Comparison of ENCODE assay signal across 10 cellular contexts in the genomic region with DNA sequence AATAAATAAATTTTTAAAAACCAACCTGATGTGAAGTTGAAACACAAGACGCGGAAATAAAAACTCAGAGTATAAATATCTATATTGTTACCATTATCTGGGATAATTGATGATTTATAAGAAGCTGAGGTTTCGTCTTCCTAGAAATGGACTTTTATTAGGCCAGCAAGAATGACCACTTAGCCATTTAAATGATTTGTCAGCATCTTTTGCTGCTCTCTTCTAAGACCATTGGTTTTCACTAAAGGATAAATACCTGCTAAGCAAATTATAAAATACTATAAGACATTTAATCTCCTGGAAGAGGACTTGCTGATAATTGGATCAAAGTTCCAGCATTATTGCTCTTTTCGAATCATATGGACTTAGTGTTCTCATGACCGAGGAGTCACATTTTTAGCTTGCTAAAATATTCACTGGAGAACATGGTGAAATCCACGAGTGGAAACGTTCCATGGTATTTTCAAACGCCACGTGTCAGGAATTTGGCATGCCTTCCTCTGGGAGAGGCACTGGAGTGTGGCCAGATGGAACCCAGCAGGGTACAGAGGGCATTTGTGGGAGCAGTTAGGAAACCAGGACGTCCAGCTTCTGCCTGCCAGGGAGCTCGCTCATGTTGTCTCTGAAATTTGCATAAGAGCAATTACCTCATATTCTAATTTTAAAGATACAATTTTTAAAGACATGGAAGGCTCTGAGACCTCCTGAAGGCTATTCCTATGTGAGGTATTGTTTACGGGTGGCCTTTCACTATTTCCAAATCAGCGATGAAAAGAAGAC. TPM values are rescaled to one million over a fixed set of nuclear protein-coding genes. Genes with fewer than 3 reads are reported as not detected.
DNase-seq lines count a peak whose midpoint lies in the region; ATAC-seq and TF ChIP-seq lines count a peak whose summit lies in the region.
"Had no signal": no experiment of that assay in that cellular context is flagged by ENCODE, and none has a peak within 500 bp of the region (broad histone marks: within the 10 kb centered on the region; RNA-seq: fewer than 3 reads in every experiment).

No MANE protein-coding gene starts in this region.

- intact Hi-C loops in activated naive CD4-positive, alpha-beta T cell treated with anti-CD3 and anti-CD28 coated beads for 36 hours (cut with micrococcal nuclease), result no loop called here

- H3K4me1 ChIP-seq in mesenchymal stem cell (ENCODE audit: control insufficient read depth, insufficient read depth, low read depth, low read length), result peaks cover 7% of the 10 kb centered on the region
- H3K4me1 ChIP-seq: BE2C had no signal

- H3K9ac ChIP-seq in mesenchymal stem cell (ENCODE audit: low read length), result peak overlapping the region; percentile 43

- no peak overlapping the region for H2AK5ac ChIP-seq in mesenchymal stem cell (ENCODE audit: low read length, severe bottlenecking)

- peaks cover 28% of the 10 kb centered on the region for H3K36me3 Mint-ChIP-seq in activated naive CD4-positive, alpha-beta T cell treated with anti-CD3 and anti-CD28 coated beads for 36 hours (ENCODE audit: low read depth)
- no peaks in the 10 kb centered on the region for H3K36me3 Mint-ChIP-seq in chondrocyte (ENCODE audit: low read depth)

- H3K4ac ChIP-seq in mesenchymal stem cell (ENCODE audit: low read depth in 1 of 2, low read length in 2 of 2), result no peak overlapping the region

- H2AFZ ChIP-seq in mesenchymal stem cell (ENCODE audit: low read depth, low read length), result no peak overlapping the region

- H2BK15ac ChIP-seq in mesenchymal stem cell (ENCODE audit: low read depth, poor library complexity, severe bottlenecking), result no peak overlapping the region

- no peak overlapping the region for H4K91ac ChIP-seq in mesenchymal stem cell (ENCODE audit: low read length)

- H3K9me3 Mint-ChIP-seq in activated naive CD4-positive, alpha-beta T cell treated with anti-CD3 and anti-CD28 coated beads for 36 hours, result no peaks in the 10 kb centered on the region
- H3K9me3 Mint-ChIP-seq in chondrocyte (ENCODE audit: low read depth), result no peaks in the 10 kb centered on the region

- H3K14ac ChIP-seq in mesenchymal stem cell (ENCODE audit: low read length in 2 of 2), result no peak overlapping the region

- peaks cover 0 to 6% of the 10 kb centered on the region in 2 experiments for H3K36me3 ChIP-seq in mesenchymal stem cell (ENCODE audit: control insufficient read depth in 1 of 2, insufficient read depth in 2 of 2, low read depth in 1 of 2, low read length in 2 of 2)
- H3K36me3 ChIP-seq: BE2C had no signal

- H3K27ac Mint-ChIP-seq in activated naive CD4-positive, alpha-beta T cell treated with anti-CD3 and anti-CD28 coated beads for 36 hours, result peak overlapping the region; percentile 89
- peak overlapping the region; percentile 88 for H3K27ac Mint-ChIP-seq in chondrocyte (ENCODE audit: unreplicated experiment)

- H3K27me3 Mint-ChIP-seq in activated naive CD4-positive, alpha-beta T cell treated with anti-CD3 and anti-CD28 coated beads for 36 hours (ENCODE audit: low read depth), result no peaks in the 10 kb centered on the region
- H3K27me3 Mint-ChIP-seq in chondrocyte (ENCODE audit: low read depth), result no peaks in the 10 kb centered on the region

- TF ChIP-seq CTCF in chondrocyte (IDR thresholded peaks at IDR 0.05), result no peak

- H2BK5ac ChIP-seq in mesenchymal stem cell (ENCODE audit: low read depth, low read length, poor library complexity, severe bottlenecking), result no peak overlapping the region

- peak overlapping the region; percentile 91 for H3K27ac ChIP-seq in mesenchymal stem cell (ENCODE audit: low read length, poor library complexity, severe bottlenecking)
- H3K27ac ChIP-seq: HL-60 had no signal

- no peak for ATAC-seq in GM21515 (IDR thresholded peaks at IDR 0.05; ENCODE audit: unreplicated experiment)

- no peak for DNase-seq in activated naive CD4-positive, alpha-beta T cell treated with anti-CD3 and anti-CD28 coated beads for 36 hours
- no peak for DNase-seq in activated naive CD4-positive, alpha-beta T cell treated with Interleukin-2 at 50 U/mL for 16 hours
- DNase-seq in chondrocyte (ENCODE audit: low spot score) (no peak), mesenchymal stem cell (no peak), ureter (ENCODE audit: low spot score) (peak; percentile 64), SHP77 (lab: John Stamatoyannopoulos, UW) (no peak)
- no peak for DNase-seq in stimulated activated naive CD4-positive, alpha-beta T cell treated with Interleukin-2 at 50 U/mL for 16 hours (lab: John Stamatoyannopoulos, UW)
- DNase-seq: BE2C had no signal

- H3K4me2 ChIP-seq in mesenchymal stem cell (ENCODE audit: low read length, poor library complexity, severe bottlenecking), result no peak overlapping the region

- CTCF ChIA-PET in activated naive CD4-positive, alpha-beta T cell treated with anti-CD3 and anti-CD28 coated beads for 36 hours (lab: Charles Lee), result interaction anchor here (0.7 to 7.1 kb wide), 3 partner anchors 10 to 83 kb away, joined by 3 to 62 read pairs (median 7); no protein-coding TSS in a partner anchor

- H2BK12ac ChIP-seq in mesenchymal stem cell (ENCODE audit: low read length in 2 of 2), result peak overlapping the region in 1 of 2 experiments; percentile 6

- no peak overlapping the region for H4K8ac ChIP-seq in mesenchymal stem cell (ENCODE audit: low read length)

- no peaks in the 10 kb centered on the region for H3K27me3 ChIP-seq in mesenchymal stem cell (ENCODE audit: control insufficient read depth in 1 of 2, insufficient read depth in 1 of 2, low read length in 2 of 2)
- H3K27me3 ChIP-seq: BE2C had no signal

- H3K23ac ChIP-seq in mesenchymal stem cell (ENCODE audit: low read length in 2 of 2), result no peak overlapping the region

- no peak overlapping the region for H2BK120ac ChIP-seq in mesenchymal stem cell (ENCODE audit: low read depth, low read length)

- H3K9me3 ChIP-seq in mesenchymal stem cell (ENCODE audit: control insufficient read depth, low read length), result no peaks in the 10 kb centered on the region
- H3K9me3 ChIP-seq: BE2C had no signal

- no peak overlapping the region for H3K4me3 Mint-ChIP-seq in activated naive CD4-positive, alpha-beta T cell treated with anti-CD3 and anti-CD28 coated beads for 36 hours
- no peak overlapping the region for H3K4me3 Mint-ChIP-seq in chondrocyte (ENCODE audit: unreplicated experiment)

- 87% methylated on average over 8 of the region's 13 CpGs for WGBS in mesenchymal stem cell

- H3K4me1 Mint-ChIP-seq in activated naive CD4-positive, alpha-beta T cell treated with anti-CD3 and anti-CD28 coated beads for 36 hours (ENCODE audit: low read depth), result peaks cover 83% of the 10 kb centered on the region
- peaks cover 57% of the 10 kb centered on the region for H3K4me1 Mint-ChIP-seq in chondrocyte (ENCODE audit: low read depth)

- no peak overlapping the region for H3K18ac ChIP-seq in mesenchymal stem cell (ENCODE audit: low read depth in 1 of 2, low read length in 2 of 2)

- H3K79me1 ChIP-seq in mesenchymal stem cell (replicated peaks; ENCODE audit: low read length, poor library complexity, severe bottlenecking), result peaks cover 7% of the 10 kb centered on the region

- H3K4me3 ChIP-seq in mesenchymal stem cell (ENCODE audit: insufficient read depth in 1 of 2, low read depth in 1 of 2, low read length in 2 of 2), result peak overlapping the region in 1 of 2 experiments; percentile 3

RNA-seq across cellular contexts. Expression of a gene that starts 43.1 kb away (rescaled TPM):
- total RNA-seq in activated naive CD4-positive, alpha-beta T cell treated with anti-CD3 and anti-CD28 coated beads for 36 hours, result 100 to 1,000 TPM; 141 to 142 TPM
- total RNA-seq in chondrocyte (15.0 to 22.3 TPM (median 19.5 TPM) in 3 replicates), ureter (25.3 TPM)
- 14.4 TPM for polyA plus RNA-seq in mesenchymal stem cell (2013, experiment 1 of 2)
- 15.0 TPM for polyA plus RNA-seq in mesenchymal stem cell (2013, experiment 2 of 2)

RNA-seq across cellular contexts. Expression of a gene that starts 53.4 kb away (rescaled TPM):
- 10 to 100 TPM; 85.6 to 96.3 TPM for total RNA-seq in activated naive CD4-positive, alpha-beta T cell treated with anti-CD3 and anti-CD28 coated beads for 36 hours
- total RNA-seq in chondrocyte, result 92.8 to 118 TPM (median 98.4 TPM) in 3 replicates
- polyA plus RNA-seq in mesenchymal stem cell (2013, experiment 1 of 2), result 108 TPM
- polyA plus RNA-seq in mesenchymal stem cell (2013, experiment 2 of 2), result 98.7 TPM
- total RNA-seq in ureter, result 438 TPM
